In genomic region chr6:32187009-32187709, GRCh38 we compare ENCODE assay signal across 7 cellular contexts. TPM values are rescaled to one million over a fixed set of nuclear protein-coding genes. Genes with fewer than 3 reads are reported as not detected.
DNase-seq lines count a peak whose midpoint lies in the region; ATAC-seq and TF ChIP-seq lines count a peak whose summit lies in the region.
"Had no signal": no experiment of that assay in that cellular context is flagged by ENCODE, and none has a peak within 500 bp of the region (broad histone marks: within the 10 kb centered on the region; RNA-seq: fewer than 3 reads in every experiment).

No MANE protein-coding gene starts in this region.

- H3K4me3 ChIP-seq in HCT116 (replicated peaks in 1 of 2; ENCODE audit: low read depth in 1 of 2, low read length in 2 of 2): no peak overlapping the region

- no peaks in the 10 kb centered on the region for H3K9me3 Mint-ChIP-seq in activated naive CD8-positive, alpha-beta T cell treated with anti-CD3 and anti-CD28 coated beads, Interleukin-2, amount 10 ng/mL, durations not matched to agents 7 days and 5 days
- H3K9me3 Mint-ChIP-seq in osteocyte (ENCODE audit: unreplicated experiment): no peaks in the 10 kb centered on the region

- intact Hi-C loops in HCT116 (cut with micrococcal nuclease): no loop called here

- no peak for TF ChIP-seq POLR2A in HCT116 (IDR thresholded peaks at IDR 0.05; ENCODE audit: borderline replicate concordance, extremely low read depth, insufficient read depth, insufficient read length)

- peak overlapping the region; percentile 44 for H3K27ac ChIP-seq in HCT116 (ENCODE audit: low read depth, low read length)

- H3K36me3 ChIP-seq in HCT116 (ENCODE audit: control insufficient read depth in 1 of 2, insufficient read depth in 2 of 2, low read length in 2 of 2): peaks cover 3 to 10% of the 10 kb centered on the region in 2 experiments; a peak in 2 of 4 replicates

- DNase-seq in HCT116 (ENCODE audit: low read depth, low spot score): no peak
- DNase-seq in activated naive CD8-positive, alpha-beta T cell treated with anti-CD3 and anti-CD28 coated beads, Interleukin-2, amount 10 ng/mL, durations not matched to agents 7 days and 5 days: no peak
- no peak for DNase-seq in osteocyte (ENCODE audit: extremely low spot score, unreplicated experiment)
- DNase-seq in stimulated activated CD4-positive, alpha-beta T cell treated with anti-CD3 and anti-CD28 coated beads, Interleukin-4, amount 100 ng/mL, for 1 hour: no peak
- DNase-seq in KG1 (lab: John Stamatoyannopoulos, UW): no peak
- DNase-seq: NCI-H187 had no signal

- H3K36me3 Mint-ChIP-seq in activated naive CD8-positive, alpha-beta T cell treated with anti-CD3 and anti-CD28 coated beads, Interleukin-2, amount 10 ng/mL, durations not matched to agents 7 days and 5 days: peaks cover 50% of the 10 kb centered on the region
- peaks cover 19% of the 10 kb centered on the region for H3K36me3 Mint-ChIP-seq in osteocyte (ENCODE audit: unreplicated experiment)

- no peaks in the 10 kb centered on the region for H3K27me3 ChIP-seq in HCT116 (ENCODE audit: insufficient read depth, low read length)

- H4K20me1 ChIP-seq in HCT116 (ENCODE audit: insufficient read depth): no peaks in the 10 kb centered on the region

- no peaks in the 10 kb centered on the region for H3K9me2 ChIP-seq in HCT116 (ENCODE audit: insufficient read depth)

- peaks cover 31% of the 10 kb centered on the region for H3K4me1 Mint-ChIP-seq in activated naive CD8-positive, alpha-beta T cell treated with anti-CD3 and anti-CD28 coated beads, Interleukin-2, amount 10 ng/mL, durations not matched to agents 7 days and 5 days
- peaks cover 47% of the 10 kb centered on the region for H3K4me1 Mint-ChIP-seq in osteocyte (ENCODE audit: unreplicated experiment)

- no peak overlapping the region for H2AFZ ChIP-seq in HCT116 (ENCODE audit: low read depth, low read length, poor library complexity, severe bottlenecking)

- no peak for TF ChIP-seq RAD21 in HCT116 (IDR thresholded peaks at IDR 0.05; ENCODE audit: low read depth)

- no peak overlapping the region for H3K9ac ChIP-seq in HCT116 (ENCODE audit: low read length)

- H3K4me1 ChIP-seq in HCT116 (ENCODE audit: control insufficient read depth in 1 of 2, insufficient read depth in 2 of 2, low read length in 2 of 2): peaks cover 12 to 52% of the 10 kb centered on the region in 2 experiments

- RAD21 ChIA-PET in HCT116 (lab: Charles Lee; ENCODE audit: low non-redundant PET in 1 of 2, low total read pairs in 2 of 2, uncharacterized antibody in 2 of 2, unreplicated experiment in 2 of 2): no interaction called here

- H3K27me3 Mint-ChIP-seq in activated naive CD8-positive, alpha-beta T cell treated with anti-CD3 and anti-CD28 coated beads, Interleukin-2, amount 10 ng/mL, durations not matched to agents 7 days and 5 days: no peaks in the 10 kb centered on the region
- H3K27me3 Mint-ChIP-seq in osteocyte (ENCODE audit: unreplicated experiment): no peaks in the 10 kb centered on the region

- no peaks in the 10 kb centered on the region for H3K9me3 ChIP-seq in HCT116 (ENCODE audit: control insufficient read depth in 1 of 2, insufficient read depth in 1 of 2, low read depth in 1 of 2, low read length in 2 of 2)

- H3K4me3 Mint-ChIP-seq in activated naive CD8-positive, alpha-beta T cell treated with anti-CD3 and anti-CD28 coated beads, Interleukin-2, amount 10 ng/mL, durations not matched to agents 7 days and 5 days: peak overlapping the region; percentile 69
- H3K4me3 Mint-ChIP-seq in osteocyte (ENCODE audit: unreplicated experiment): no peak overlapping the region

- H3K27ac Mint-ChIP-seq in activated naive CD8-positive, alpha-beta T cell treated with anti-CD3 and anti-CD28 coated beads, Interleukin-2, amount 10 ng/mL, durations not matched to agents 7 days and 5 days: peak overlapping the region; percentile 83
- peak overlapping the region; percentile 76 for H3K27ac Mint-ChIP-seq in osteocyte (ENCODE audit: unreplicated experiment)

- CTCF ChIA-PET in HCT116 (lab: Charles Lee): no interaction called here

- H3K4me2 ChIP-seq in HCT116 (ENCODE audit: low read length): no peak overlapping the region

- POLR2A ChIA-PET in HCT116 (lab: Charles Lee): no interaction called here
- POLR2A ChIA-PET in activated naive CD8-positive, alpha-beta T cell treated with anti-CD3 and anti-CD28 coated beads, Interleukin-2, amount 10 ng/mL, durations not matched to agents 7 days and 5 days (lab: Charles Lee): interaction anchor here (1.3 kb wide), 1 partner anchor 8 kb away, joined by 3 read pairs; the partner anchor contains the start of gene RNF5

- BruUV-seq in HCT116 (replicated peaks; lab: Mats Ljungman, UMichigan): no TSS peak

- no peak for ATAC-seq in HCT116
- no peak for ATAC-seq in activated naive CD8-positive, alpha-beta T cell treated with anti-CD3 and anti-CD28 coated beads, Interleukin-2, amount 10 ng/mL, durations not matched to agents 7 days and 5 days (ENCODE audit: low read depth)
- ATAC-seq in HG03571 (IDR thresholded peaks at IDR 0.05; ENCODE audit: unreplicated experiment): no peak

- H3K79me2 ChIP-seq in HCT116 (ENCODE audit: insufficient read depth, low read length): peaks cover 13% of the 10 kb centered on the region

- no peak for TF ChIP-seq CTCF in HCT116 (IDR thresholded peaks at IDR 0.05 in 2 of 3, conservative IDR thresholded peaks at IDR 0.05 in 1 of 3; ENCODE audit: borderline replicate concordance in 1 of 3, insufficient read depth in 1 of 3, low read depth in 2 of 3, low read length in 2 of 3)
- TF ChIP-seq CTCF in osteocyte (IDR thresholded peaks at IDR 0.05): no peak

TF ChIP-seq in HCT116, 20 proteins besides CTCF, POLR2A, EP300 and RAD21 (continues in another document):
- TF ChIP-seq POLR2AphosphoS5 (IDR thresholded peaks at IDR 0.05; ENCODE audit: low read depth, low read length) (no peak), SIN3A (IDR thresholded peaks at IDR 0.05; ENCODE audit: low read depth) (no peak), EZH2phosphoT487 (IDR thresholded peaks at IDR 0.05; ENCODE audit: borderline replicate concordance) (no peak), JUND (IDR thresholded peaks at IDR 0.05) (no peak), SP1 (IDR thresholded peaks at IDR 0.05; ENCODE audit: low read depth) (no peak), ELF1 (IDR thresholded peaks at IDR 0.05; ENCODE audit: borderline replicate concordance, low read depth) (no peak), ATF3 (IDR thresholded peaks at IDR 0.05) (no peak), SRF (IDR thresholded peaks at IDR 0.05; ENCODE audit: low read depth) (no peak), ZBTB33 (IDR thresholded peaks at IDR 0.05; ENCODE audit: extremely low read depth, insufficient replicate concordance, low read length) (no peak), MAX (IDR thresholded peaks at IDR 0.05) (no peak), EZH2 (IDR thresholded peaks at IDR 0.05) (no peak), ZFX (IDR thresholded peaks at IDR 0.05) (no peak)

RNA-seq across cellular contexts. Expression of gene PBX2, which starts 2.8 kb away (rescaled TPM):
- total RNA-seq in HCT116 (2021; ENCODE audit: unreplicated experiment): 79.0 TPM
- polyA plus RNA-seq in HCT116 (2012): 64.4 and 66.7 TPM in 2 replicates
- 100 to 1,000 TPM; 107 to 112 TPM for total RNA-seq in activated naive CD8-positive, alpha-beta T cell treated with anti-CD3 and anti-CD28 coated beads, Interleukin-2, amount 10 ng/mL, durations not matched to agents 7 days and 5 days
- 71.4 and 77.1 TPM in 2 replicates for total RNA-seq in osteocyte

RNA-seq across cellular contexts. Expression of gene AGER, which starts 3.1 kb away (rescaled TPM):
- total RNA-seq in HCT116 (2021; ENCODE audit: unreplicated experiment) (22.6 TPM), osteocyte (3.8 and 4.1 TPM in 2 replicates)
- 9.5 and 10.3 TPM in 2 replicates for polyA plus RNA-seq in HCT116 (2012)
- total RNA-seq in activated naive CD8-positive, alpha-beta T cell treated with anti-CD3 and anti-CD28 coated beads, Interleukin-2, amount 10 ng/mL, durations not matched to agents 7 days and 5 days: 10 to 100 TPM; 47.4 to 52.3 TPM

RNA-seq across cellular contexts. Expression of gene GPSM3, which starts 5.3 kb away (rescaled TPM):
- total RNA-seq in HCT116 (2021; ENCODE audit: unreplicated experiment): 1.2 TPM
- 1.8 and 2.2 TPM in 2 replicates for polyA plus RNA-seq in HCT116 (2012)
- total RNA-seq in activated naive CD8-positive, alpha-beta T cell treated with anti-CD3 and anti-CD28 coated beads, Interleukin-2, amount 10 ng/mL, durations not matched to agents 7 days and 5 days: 100 to 1,000 TPM; 251 to 260 TPM
- 7.5 TPM in 2 replicates for total RNA-seq in osteocyte

RNA-seq across cellular contexts. Expression of gene RNF5, which starts 9.0 kb away (rescaled TPM):
- 45.9 TPM for total RNA-seq in HCT116 (2021; ENCODE audit: unreplicated experiment)
- 76.9 and 86.5 TPM in 2 replicates for polyA plus RNA-seq in HCT116 (2012)
- 10 to 100 TPM; 44.5 to 49.5 TPM for total RNA-seq in activated naive CD8-positive, alpha-beta T cell treated with anti-CD3 and anti-CD28 coated beads, Interleukin-2, amount 10 ng/mL, durations not matched to agents 7 days and 5 days
- total RNA-seq in osteocyte: 47.1 and 51.6 TPM in 2 replicates

RNA-seq across cellular contexts. Expression of gene AGPAT1, which starts 11.3 kb away (rescaled TPM):
- 55.6 TPM for total RNA-seq in HCT116 (2021; ENCODE audit: unreplicated experiment)
- polyA plus RNA-seq in HCT116 (2012): 60.3 and 68.4 TPM in 2 replicates
- total RNA-seq in activated naive CD8-positive, alpha-beta T cell treated with anti-CD3 and anti-CD28 coated beads, Interleukin-2, amount 10 ng/mL, durations not matched to agents 7 days and 5 days: 10 to 100 TPM; 38.1 to 40.8 TPM
- 81.1 and 82.6 TPM in 2 replicates for total RNA-seq in osteocyte

Comparison
In these comparisons a context has a peak if more than half of its experiments do, and no peak if none do; other contexts are left out.
1. RNA of gene GPSM3, which starts 5.3 kb away (total RNA-seq): 251 to 260 TPM in activated naive CD8-positive, alpha-beta T cell treated with anti-CD3 and anti-CD28 coated beads, Interleukin-2, amount 10 ng/mL, durations not matched to agents 7 days and 5 days; 7.5 TPM in osteocyte and 1.2 TPM in HCT116 (single experiment); every median in the first group is over 10 times any median in the second.